1 cellular context compared by ENCODE assay signal in the genomic region with DNA sequence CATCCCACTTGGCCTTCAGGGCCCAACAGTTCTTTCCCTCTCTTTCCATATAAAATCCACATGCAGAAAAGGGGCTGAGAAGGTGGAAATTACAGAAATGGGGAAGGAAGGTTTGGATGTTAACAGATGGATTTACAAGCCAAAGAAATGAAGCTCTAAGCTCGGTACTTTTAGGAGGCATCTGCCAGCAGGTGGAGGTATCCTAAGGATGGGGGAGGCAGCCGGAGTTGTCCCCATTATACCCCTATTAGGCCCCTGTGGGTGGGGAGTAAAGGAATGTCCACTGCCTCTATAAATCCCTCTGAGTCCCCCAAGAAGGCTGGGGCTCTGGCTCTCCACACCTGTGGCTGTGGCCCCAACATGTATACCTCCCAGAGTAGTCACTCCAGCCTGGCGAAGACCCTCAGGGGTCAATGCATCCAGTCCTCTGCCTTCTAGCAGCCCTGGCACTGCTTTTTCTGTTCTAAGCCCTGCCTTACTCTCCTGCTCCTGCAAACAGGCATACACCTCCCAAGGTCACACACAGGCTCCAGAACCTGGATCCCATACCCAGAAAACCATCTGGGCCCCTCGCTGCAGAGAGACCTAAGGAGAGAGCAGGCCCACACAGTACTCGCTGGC.
TF ChIP-seq lines count a peak whose summit lies in the region.

No MANE protein-coding gene starts in this region.

TF ChIP-seq in IMR-90, 13 proteins besides CTCF, POLR2A, EP300 and RAD21:
- TF ChIP-seq CEBPB (IDR thresholded peaks at IDR 0.05; ENCODE audit: low read depth, low read length) (no peak), SMC3 (IDR thresholded peaks at IDR 0.05; ENCODE audit: low read depth, low read length) (no peak), MAFK (IDR thresholded peaks at IDR 0.05; ENCODE audit: low read depth, low read length) (no peak), MAZ (IDR thresholded peaks at IDR 0.05; ENCODE audit: borderline replicate concordance, low read depth, low read length) (no peak), NFE2L2 (IDR thresholded peaks at IDR 0.05; ENCODE audit: low read depth, low read length) (no peak), MXI1 (IDR thresholded peaks at IDR 0.05; ENCODE audit: borderline replicate concordance, low read depth, low read length) (no peak)
- TF ChIP-seq, protein P1, sequence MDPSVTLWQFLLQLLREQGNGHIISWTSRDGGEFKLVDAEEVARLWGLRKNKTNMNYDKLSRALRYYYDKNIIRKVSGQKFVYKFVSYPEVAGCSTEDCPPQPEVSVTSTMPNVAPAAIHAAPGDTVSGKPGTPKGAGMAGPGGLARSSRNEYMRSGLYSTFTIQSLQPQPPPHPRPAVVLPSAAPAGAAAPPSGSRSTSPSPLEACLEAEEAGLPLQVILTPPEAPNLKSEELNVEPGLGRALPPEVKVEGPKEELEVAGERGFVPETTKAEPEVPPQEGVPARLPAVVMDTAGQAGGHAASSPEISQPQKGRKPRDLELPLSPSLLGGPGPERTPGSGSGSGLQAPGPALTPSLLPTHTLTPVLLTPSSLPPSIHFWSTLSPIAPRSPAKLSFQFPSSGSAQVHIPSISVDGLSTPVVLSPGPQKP (IDR thresholded peaks at IDR 0.05; ENCODE audit: borderline replicate concordance, low read depth, low read length) = no peak
